1 cellular context compared by ENCODE assay signal in the genomic region with DNA sequence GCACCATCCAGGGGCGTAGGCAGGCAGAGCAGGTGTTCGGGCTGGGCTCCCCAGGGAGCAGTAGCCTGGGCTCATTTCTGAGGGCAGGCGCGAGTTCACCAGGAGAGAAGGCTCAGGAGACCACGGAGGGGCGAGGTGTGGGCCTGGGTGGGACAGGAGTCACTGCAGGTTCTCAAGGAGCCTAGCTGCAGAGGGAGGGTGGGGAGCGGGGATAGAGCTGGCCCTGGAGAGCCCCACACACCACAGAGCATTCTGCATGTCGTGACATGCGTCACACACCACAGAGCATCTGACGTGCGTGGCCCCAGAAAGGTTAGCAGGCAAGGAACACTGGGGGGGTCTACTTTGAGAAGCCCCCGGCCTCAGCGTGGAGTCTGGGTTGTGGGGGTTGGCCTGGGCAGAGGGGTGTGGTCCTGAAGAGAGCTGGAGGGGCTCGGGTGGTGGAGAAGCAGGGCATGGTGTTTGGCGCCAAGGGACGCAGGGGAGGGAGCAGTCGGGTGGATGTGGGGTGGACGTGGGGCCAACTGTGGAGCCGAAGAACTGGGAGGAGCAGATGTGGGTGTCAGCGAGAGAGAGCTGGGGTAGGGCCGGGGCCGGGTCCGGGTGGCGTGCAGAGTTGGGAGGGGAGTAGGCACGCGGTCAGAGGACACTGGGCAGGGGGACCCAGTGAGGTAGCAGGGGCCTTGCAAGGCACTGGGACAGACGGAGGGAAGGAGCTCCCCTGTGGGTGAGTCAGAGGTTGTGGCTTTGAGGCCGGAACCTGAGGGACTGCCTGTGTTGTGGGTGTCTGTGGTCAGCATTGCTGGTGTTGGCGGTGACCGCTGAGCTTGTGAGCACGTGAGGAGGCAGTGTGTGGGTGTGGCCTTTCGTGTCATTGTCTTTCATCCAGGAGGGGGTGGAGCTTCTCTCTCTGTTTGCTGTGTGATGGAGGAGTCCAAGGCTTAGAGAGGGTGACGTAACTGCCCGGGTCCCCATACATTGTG.
TF ChIP-seq lines count a peak whose summit lies in the region.

No MANE protein-coding gene starts in this region.

TF ChIP-seq in K562, 482 proteins besides CTCF, POLR2A, EP300 and RAD21 (continued from another document and continues in another):
- TF ChIP-seq RBM17 (IDR thresholded peaks at IDR 0.05; ENCODE audit: borderline replicate concordance, low read depth, low read length) (no peak), SAFB (IDR thresholded peaks at IDR 0.05; ENCODE audit: borderline replicate concordance, low read depth, low read length) (no peak), DACH1 (IDR thresholded peaks at IDR 0.05; ENCODE audit: partially characterized antibody) (no peak), ID3 (CRISPR knock-in tag; IDR thresholded peaks at IDR 0.05) (no peak), ID3 (tag; IDR thresholded peaks at IDR 0.05) (no peak), ZNF583 (CRISPR knock-in tag; IDR thresholded peaks at IDR 0.05) (no peak), HNRNPLL (IDR thresholded peaks at IDR 0.05; ENCODE audit: low read depth, low read length, poor library complexity, severe bottlenecking) (no peak), ZFP36 (IDR thresholded peaks at IDR 0.05; ENCODE audit: low read depth, low read length, partially characterized antibody) (no peak), SAP30 (IDR thresholded peaks at IDR 0.05; ENCODE audit: borderline replicate concordance, insufficient read depth, low read depth, low read length, poor library complexity, severe bottlenecking) (no peak), PURB (CRISPR knock-in tag; IDR thresholded peaks at IDR 0.05; ENCODE audit: low read depth) (no peak), MAZ (CRISPR knock-in tag; conservative IDR thresholded peaks at IDR 0.05 in 1 of 2, IDR thresholded peaks at IDR 0.05 in 1 of 2) (peak in 1 of 2 experiments; percentile 40; a peak in 2 of 4 replicates), BCL6 (CRISPR knock-in tag; IDR thresholded peaks at IDR 0.05) (no peak), TCF7 (IDR thresholded peaks at IDR 0.05; ENCODE audit: borderline replicate concordance) (no peak), ETV1 (tag; conservative IDR thresholded peaks at IDR 0.05; ENCODE audit: low read depth) (peak; percentile 56; the same call in 1 of the 2 replicates), ZNF316 (IDR thresholded peaks at IDR 0.05) (no peak), POLR2AphosphoS2 (IDR thresholded peaks at IDR 0.05; ENCODE audit: low read length) (no peak), ZNF77 (CRISPR knock-in tag; IDR thresholded peaks at IDR 0.05) (no peak), RBM34 (IDR thresholded peaks at IDR 0.05; ENCODE audit: borderline replicate concordance, insufficient read depth, low read length) (no peak), FIP1L1 (IDR thresholded peaks at IDR 0.05; ENCODE audit: low read depth, low read length, poor library complexity, severe bottlenecking) (no peak), DPF2 (IDR thresholded peaks at IDR 0.05) (peak; percentile 56), NBN (IDR thresholded peaks at IDR 0.05; ENCODE audit: low read depth) (no peak), ZNF24 (IDR thresholded peaks at IDR 0.05) (no peak), KDM4B (IDR thresholded peaks at IDR 0.05; ENCODE audit: borderline replicate concordance in 2 of 2, low read depth in 1 of 2) (no peak), ZHX1 (conservative IDR thresholded peaks at IDR 0.05; ENCODE audit: low read length) (no peak)
- TF ChIP-seq, protein P1, sequence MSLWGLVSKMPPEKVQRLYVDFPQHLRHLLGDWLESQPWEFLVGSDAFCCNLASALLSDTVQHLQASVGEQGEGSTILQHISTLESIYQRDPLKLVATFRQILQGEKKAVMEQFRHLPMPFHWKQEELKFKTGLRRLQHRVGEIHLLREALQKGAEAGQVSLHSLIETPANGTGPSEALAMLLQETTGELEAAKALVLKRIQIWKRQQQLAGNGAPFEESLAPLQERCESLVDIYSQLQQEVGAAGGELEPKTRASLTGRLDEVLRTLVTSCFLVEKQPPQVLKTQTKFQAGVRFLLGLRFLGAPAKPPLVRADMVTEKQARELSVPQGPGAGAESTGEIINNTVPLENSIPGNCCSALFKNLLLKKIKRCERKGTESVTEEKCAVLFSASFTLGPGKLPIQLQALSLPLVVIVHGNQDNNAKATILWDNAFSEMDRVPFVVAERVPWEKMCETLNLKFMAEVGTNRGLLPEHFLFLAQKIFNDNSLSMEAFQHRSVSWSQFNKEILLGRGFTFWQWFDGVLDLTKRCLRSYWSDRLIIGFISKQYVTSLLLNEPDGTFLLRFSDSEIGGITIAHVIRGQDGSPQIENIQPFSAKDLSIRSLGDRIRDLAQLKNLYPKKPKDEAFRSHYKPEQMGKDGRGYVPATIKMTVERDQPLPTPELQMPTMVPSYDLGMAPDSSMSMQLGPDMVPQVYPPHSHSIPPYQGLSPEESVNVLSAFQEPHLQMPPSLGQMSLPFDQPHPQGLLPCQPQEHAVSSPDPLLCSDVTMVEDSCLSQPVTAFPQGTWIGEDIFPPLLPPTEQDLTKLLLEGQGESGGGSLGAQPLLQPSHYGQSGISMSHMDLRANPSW (CRISPR knock-in tag; IDR thresholded peaks at IDR 0.05), result no peak
- TF ChIP-seq, protein P2, sequence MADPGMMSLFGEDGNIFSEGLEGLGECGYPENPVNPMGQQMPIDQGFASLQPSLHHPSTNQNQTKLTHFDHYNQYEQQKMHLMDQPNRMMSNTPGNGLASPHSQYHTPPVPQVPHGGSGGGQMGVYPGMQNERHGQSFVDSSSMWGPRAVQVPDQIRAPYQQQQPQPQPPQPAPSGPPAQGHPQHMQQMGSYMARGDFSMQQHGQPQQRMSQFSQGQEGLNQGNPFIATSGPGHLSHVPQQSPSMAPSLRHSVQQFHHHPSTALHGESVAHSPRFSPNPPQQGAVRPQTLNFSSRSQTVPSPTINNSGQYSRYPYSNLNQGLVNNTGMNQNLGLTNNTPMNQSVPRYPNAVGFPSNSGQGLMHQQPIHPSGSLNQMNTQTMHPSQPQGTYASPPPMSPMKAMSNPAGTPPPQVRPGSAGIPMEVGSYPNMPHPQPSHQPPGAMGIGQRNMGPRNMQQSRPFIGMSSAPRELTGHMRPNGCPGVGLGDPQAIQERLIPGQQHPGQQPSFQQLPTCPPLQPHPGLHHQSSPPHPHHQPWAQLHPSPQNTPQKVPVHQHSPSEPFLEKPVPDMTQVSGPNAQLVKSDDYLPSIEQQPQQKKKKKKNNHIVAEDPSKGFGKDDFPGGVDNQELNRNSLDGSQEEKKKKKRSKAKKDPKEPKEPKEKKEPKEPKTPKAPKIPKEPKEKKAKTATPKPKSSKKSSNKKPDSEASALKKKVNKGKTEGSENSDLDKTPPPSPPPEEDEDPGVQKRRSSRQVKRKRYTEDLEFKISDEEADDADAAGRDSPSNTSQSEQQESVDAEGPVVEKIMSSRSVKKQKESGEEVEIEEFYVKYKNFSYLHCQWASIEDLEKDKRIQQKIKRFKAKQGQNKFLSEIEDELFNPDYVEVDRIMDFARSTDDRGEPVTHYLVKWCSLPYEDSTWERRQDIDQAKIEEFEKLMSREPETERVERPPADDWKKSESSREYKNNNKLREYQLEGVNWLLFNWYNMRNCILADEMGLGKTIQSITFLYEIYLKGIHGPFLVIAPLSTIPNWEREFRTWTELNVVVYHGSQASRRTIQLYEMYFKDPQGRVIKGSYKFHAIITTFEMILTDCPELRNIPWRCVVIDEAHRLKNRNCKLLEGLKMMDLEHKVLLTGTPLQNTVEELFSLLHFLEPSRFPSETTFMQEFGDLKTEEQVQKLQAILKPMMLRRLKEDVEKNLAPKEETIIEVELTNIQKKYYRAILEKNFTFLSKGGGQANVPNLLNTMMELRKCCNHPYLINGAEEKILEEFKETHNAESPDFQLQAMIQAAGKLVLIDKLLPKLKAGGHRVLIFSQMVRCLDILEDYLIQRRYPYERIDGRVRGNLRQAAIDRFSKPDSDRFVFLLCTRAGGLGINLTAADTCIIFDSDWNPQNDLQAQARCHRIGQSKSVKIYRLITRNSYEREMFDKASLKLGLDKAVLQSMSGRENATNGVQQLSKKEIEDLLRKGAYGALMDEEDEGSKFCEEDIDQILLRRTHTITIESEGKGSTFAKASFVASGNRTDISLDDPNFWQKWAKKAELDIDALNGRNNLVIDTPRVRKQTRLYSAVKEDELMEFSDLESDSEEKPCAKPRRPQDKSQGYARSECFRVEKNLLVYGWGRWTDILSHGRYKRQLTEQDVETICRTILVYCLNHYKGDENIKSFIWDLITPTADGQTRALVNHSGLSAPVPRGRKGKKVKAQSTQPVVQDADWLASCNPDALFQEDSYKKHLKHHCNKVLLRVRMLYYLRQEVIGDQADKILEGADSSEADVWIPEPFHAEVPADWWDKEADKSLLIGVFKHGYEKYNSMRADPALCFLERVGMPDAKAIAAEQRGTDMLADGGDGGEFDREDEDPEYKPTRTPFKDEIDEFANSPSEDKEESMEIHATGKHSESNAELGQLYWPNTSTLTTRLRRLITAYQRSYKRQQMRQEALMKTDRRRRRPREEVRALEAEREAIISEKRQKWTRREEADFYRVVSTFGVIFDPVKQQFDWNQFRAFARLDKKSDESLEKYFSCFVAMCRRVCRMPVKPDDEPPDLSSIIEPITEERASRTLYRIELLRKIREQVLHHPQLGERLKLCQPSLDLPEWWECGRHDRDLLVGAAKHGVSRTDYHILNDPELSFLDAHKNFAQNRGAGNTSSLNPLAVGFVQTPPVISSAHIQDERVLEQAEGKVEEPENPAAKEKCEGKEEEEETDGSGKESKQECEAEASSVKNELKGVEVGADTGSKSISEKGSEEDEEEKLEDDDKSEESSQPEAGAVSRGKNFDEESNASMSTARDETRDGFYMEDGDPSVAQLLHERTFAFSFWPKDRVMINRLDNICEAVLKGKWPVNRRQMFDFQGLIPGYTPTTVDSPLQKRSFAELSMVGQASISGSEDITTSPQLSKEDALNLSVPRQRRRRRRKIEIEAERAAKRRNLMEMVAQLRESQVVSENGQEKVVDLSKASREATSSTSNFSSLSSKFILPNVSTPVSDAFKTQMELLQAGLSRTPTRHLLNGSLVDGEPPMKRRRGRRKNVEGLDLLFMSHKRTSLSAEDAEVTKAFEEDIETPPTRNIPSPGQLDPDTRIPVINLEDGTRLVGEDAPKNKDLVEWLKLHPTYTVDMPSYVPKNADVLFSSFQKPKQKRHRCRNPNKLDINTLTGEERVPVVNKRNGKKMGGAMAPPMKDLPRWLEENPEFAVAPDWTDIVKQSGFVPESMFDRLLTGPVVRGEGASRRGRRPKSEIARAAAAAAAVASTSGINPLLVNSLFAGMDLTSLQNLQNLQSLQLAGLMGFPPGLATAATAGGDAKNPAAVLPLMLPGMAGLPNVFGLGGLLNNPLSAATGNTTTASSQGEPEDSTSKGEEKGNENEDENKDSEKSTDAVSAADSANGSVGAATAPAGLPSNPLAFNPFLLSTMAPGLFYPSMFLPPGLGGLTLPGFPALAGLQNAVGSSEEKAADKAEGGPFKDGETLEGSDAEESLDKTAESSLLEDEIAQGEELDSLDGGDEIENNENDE (IDR thresholded peaks at IDR 0.05; ENCODE audit: low read depth, low read length), result no peak
- TF ChIP-seq, protein P3, sequence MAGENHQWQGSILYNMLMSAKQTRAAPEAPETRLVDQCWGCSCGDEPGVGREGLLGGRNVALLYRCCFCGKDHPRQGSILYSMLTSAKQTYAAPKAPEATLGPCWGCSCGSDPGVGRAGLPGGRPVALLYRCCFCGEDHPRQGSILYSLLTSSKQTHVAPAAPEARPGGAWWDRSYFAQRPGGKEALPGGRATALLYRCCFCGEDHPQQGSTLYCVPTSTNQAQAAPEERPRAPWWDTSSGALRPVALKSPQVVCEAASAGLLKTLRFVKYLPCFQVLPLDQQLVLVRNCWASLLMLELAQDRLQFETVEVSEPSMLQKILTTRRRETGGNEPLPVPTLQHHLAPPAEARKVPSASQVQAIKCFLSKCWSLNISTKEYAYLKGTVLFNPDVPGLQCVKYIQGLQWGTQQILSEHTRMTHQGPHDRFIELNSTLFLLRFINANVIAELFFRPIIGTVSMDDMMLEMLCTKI (IDR thresholded peaks at IDR 0.05; ENCODE audit: partially characterized antibody), result no peak
- TF ChIP-seq, protein P4, sequence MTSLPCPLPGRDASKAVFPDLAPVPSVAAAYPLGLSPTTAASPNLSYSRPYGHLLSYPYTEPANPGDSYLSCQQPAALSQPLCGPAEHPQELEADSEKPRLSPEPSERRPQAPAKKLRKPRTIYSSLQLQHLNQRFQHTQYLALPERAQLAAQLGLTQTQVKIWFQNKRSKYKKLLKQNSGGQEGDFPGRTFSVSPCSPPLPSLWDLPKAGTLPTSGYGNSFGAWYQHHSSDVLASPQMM (CRISPR knock-in tag; IDR thresholded peaks at IDR 0.05), result no peak
- TF ChIP-seq, protein P5, sequence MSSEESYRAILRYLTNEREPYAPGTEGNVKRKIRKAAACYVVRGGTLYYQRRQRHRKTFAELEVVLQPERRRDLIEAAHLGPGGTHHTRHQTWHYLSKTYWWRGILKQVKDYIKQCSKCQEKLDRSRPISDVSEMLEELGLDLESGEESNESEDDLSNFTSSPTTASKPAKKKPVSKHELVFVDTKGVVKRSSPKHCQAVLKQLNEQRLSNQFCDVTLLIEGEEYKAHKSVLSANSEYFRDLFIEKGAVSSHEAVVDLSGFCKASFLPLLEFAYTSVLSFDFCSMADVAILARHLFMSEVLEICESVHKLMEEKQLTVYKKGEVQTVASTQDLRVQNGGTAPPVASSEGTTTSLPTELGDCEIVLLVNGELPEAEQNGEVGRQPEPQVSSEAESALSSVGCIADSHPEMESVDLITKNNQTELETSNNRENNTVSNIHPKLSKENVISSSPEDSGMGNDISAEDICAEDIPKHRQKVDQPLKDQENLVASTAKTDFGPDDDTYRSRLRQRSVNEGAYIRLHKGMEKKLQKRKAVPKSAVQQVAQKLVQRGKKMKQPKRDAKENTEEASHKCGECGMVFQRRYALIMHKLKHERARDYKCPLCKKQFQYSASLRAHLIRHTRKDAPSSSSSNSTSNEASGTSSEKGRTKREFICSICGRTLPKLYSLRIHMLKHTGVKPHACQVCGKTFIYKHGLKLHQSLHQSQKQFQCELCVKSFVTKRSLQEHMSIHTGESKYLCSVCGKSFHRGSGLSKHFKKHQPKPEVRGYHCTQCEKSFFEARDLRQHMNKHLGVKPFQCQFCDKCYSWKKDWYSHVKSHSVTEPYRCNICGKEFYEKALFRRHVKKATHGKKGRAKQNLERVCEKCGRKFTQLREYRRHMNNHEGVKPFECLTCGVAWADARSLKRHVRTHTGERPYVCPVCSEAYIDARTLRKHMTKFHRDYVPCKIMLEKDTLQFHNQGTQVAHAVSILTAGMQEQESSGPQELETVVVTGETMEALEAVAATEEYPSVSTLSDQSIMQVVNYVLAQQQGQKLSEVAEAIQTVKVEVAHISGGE (CRISPR knock-in tag; IDR thresholded peaks at IDR 0.05), result no peak
